In the genomic region with DNA sequence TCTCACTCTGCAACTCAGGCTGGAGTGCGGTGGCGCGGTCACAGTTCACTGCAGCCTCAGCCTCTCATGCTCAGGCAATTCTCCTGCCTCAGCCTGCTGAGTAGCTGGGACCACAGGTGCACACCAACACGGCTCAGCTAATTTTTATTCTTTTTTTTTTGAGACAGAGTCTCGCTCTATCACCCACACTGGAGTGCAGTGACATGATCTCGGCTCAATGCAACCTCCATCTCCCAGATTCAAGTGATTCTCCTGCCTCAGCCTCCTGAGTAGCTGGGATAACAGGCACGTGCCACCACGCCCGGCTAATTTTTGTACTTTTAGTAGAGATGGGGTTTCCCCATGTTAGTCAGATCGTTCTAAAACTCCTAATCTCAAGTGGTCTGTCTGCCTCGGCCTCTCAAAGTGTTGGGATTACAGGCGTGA, we compare ENCODE assay signal across 8 cellular contexts. TPM values are rescaled to one million over a fixed set of nuclear protein-coding genes. Genes with fewer than 3 reads are reported as not detected.
DNase-seq lines count a peak whose midpoint lies in the region; ATAC-seq and TF ChIP-seq lines count a peak whose summit lies in the region.
"Not testable (repeated sequence)": the region's sequence is repeated elsewhere in the genome, so short reads cannot be mapped to it uniquely, and the experiment has no call there.

No MANE protein-coding gene starts in this region.

- peaks cover 31% of the 10 kb centered on the region for H3K36me3 Mint-ChIP-seq in T-cell

- not testable (repeated sequence) for TF ChIP-seq EP300 in transverse colon (IDR thresholded peaks at IDR 0.05; ENCODE audit: low read depth)

- H3K27me3 ChIP-seq in transverse colon = not testable (repeated sequence)

- in situ Hi-C loops in transverse colon (cut with MboI; ENCODE audit: low pct_ligation_motif_present in 1 of 4, low pct_unique_long_range_greater_than_20kb in 1 of 4, low sequenced_read_pairs in 3 of 4) = not testable (repeated sequence)

- not testable (repeated sequence) for H3K36me3 ChIP-seq in transverse colon

- POLR2A ChIA-PET in T-cell (lab: Charles Lee) = interaction anchor here in 1 of 2 donors (1.3 kb wide), 1 partner anchor 16 kb away, joined by 5 read pairs; no protein-coding TSS in a partner anchor

- intact Hi-C loops in transverse colon (cut with DNase I; ENCODE audit: low total_unique reads) = not testable (repeated sequence)

- 75 to 87% methylated on average over 5 to 12 of the region's 12 CpGs for WGBS in transverse colon (ENCODE audit: low coverage in 1 of 2), 2 donors

- peaks cover 23 to 28% (median 24%) of the 10 kb centered on the region in 3 donors for H3K4me1 Mint-ChIP-seq in T-cell

- not testable (repeated sequence) for H3K9me3 ChIP-seq in transverse colon

- DNase-seq in T-cell, transverse colon: not testable (repeated sequence)
- peak; percentile 34 for DNase-seq in kidney tubule cell (ENCODE audit: low spot score)

- H3K27ac Mint-ChIP-seq in T-cell = peak overlapping the region; percentile 86 to 87

- not testable (repeated sequence) for H3K9me3 Mint-ChIP-seq in T-cell

- TF ChIP-seq POLR2A in transverse colon (IDR thresholded peaks at IDR 0.05) = not testable (repeated sequence)

- TF ChIP-seq CTCF in transverse colon (IDR thresholded peaks at IDR 0.05) = not testable (repeated sequence)

- ATAC-seq in GM18499 (IDR thresholded peaks at IDR 0.05; ENCODE audit: insufficient read depth, unreplicated experiment) = peak; percentile 73
- peak; percentile 86 for ATAC-seq in GM19324 (IDR thresholded peaks at IDR 0.05; ENCODE audit: low FRiP score, unreplicated experiment)
- peak; percentile 73 for ATAC-seq in GM21576 (IDR thresholded peaks at IDR 0.05; ENCODE audit: unreplicated experiment)
- ATAC-seq in HG02943 (IDR thresholded peaks at IDR 0.05; ENCODE audit: low read depth, unreplicated experiment) = peak; percentile 86
- peak; percentile 81 for ATAC-seq in HG03432 (IDR thresholded peaks at IDR 0.05; ENCODE audit: unreplicated experiment)
- ATAC-seq in T-cell (replicated peaks in 1 of 4) = not testable (repeated sequence)

- H3K4me3 Mint-ChIP-seq in T-cell = not testable (repeated sequence)

- CTCF ChIA-PET in T-cell (lab: Charles Lee) = not testable (repeated sequence)

- peak overlapping the region; percentile 70 to 83 (median 78) for H3K27ac ChIP-seq in transverse colon

- peaks cover 15 to 44% (median 29%) of the 10 kb centered on the region in 4 donors for H3K4me1 ChIP-seq in transverse colon

- H3K27me3 Mint-ChIP-seq in T-cell = not testable (repeated sequence)

- not testable (repeated sequence) for H3K4me3 ChIP-seq in transverse colon

RNA-seq across cellular contexts. Expression of a gene that starts 19.0 kb away (rescaled TPM):
- total RNA-seq in T-cell (10 to 100 TPM; 33.1 to 42.4 (median 42.1) TPM), transverse colon (100 to 1,000 TPM in 3 of 4 donors, 10 to 100 TPM in 1; 59.8 to 611 (median 122) TPM)

RNA-seq across cellular contexts. Expression of a gene that starts 55.0 kb away (rescaled TPM):
- total RNA-seq in T-cell (10 to 100 TPM; 23.5 to 46.1 (median 34.3) TPM), transverse colon (10 to 100 TPM; 15.7 to 31.8 (median 27.6) TPM)
